ENCODE assay signal across 8 cellular contexts in the genomic region with DNA sequence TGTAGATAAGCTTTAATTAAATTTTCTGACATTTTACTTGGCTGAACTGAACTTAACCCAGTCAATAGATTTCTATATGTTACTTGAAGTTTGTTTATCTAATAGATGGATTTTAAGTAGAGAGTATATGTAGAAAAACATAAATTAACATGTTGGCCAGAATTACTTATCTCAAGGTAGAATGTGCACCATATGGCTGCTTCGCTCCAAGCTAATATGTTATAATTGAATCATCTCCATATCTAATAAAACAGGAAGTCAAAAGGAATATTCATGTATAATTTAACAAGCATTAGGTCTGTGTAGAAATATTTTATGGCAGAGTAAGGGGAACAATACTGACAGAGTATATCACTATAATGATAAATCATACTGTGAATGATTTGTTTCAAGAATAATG.
"Had no signal": no experiment of that assay in that cellular context is flagged by ENCODE, and none has a peak within 500 bp of the region (broad histone marks: within the 10 kb centered on the region; RNA-seq: fewer than 3 reads in every experiment).

No MANE protein-coding gene starts in this region.

- H3K9me3 Mint-ChIP-seq: H9, IgD-negative memory B cell had no signal

- H3K4me3 ChIP-seq: GM23248 had no signal

- H3K4me3 Mint-ChIP-seq: H9 had no signal

- H3K4me1 Mint-ChIP-seq: H9 had no signal

- DNase-seq: GM23248, GOT3, H9, HCEC 1CT, KBM-7 had no signal

- ATAC-seq: HepG2 had no signal

- H3K27me3 Mint-ChIP-seq: IgD-negative memory B cell had no signal

- H3K27ac Mint-ChIP-seq: H9, IgD-negative memory B cell had no signal

- H3K27ac ChIP-seq: GM23248, HL-60 had no signal
